19 cellular contexts compared by ENCODE assay signal in genomic region chr22:26977741-26978140, GRCh38.
DNase-seq lines count a peak whose midpoint lies in the region; ATAC-seq, FAIRE-seq and TF ChIP-seq lines count a peak whose summit lies in the region.
"Had no signal": no experiment of that assay in that cellular context is flagged by ENCODE, and none has a peak within 500 bp of the region (broad histone marks: within the 10 kb centered on the region; RNA-seq: fewer than 3 reads in every experiment).

No MANE protein-coding gene starts in this region.

- H2AFZ ChIP-seq in HCT116 (ENCODE audit: low read depth, low read length, poor library complexity, severe bottlenecking) (no peak overlapping the region), K562 (ENCODE audit: low read depth, low read length) (no peak overlapping the region)

- 0% methylated on average over 2 of the region's 2 CpGs for WGBS in K562 (ENCODE audit: insufficient coverage, low coverage, missing lambda C conversion rate)

- TF ChIP-seq CTCF in HCT116 (IDR thresholded peaks at IDR 0.05 in 2 of 3, conservative IDR thresholded peaks at IDR 0.05 in 1 of 3; ENCODE audit: borderline replicate concordance in 1 of 3, insufficient read depth in 1 of 3, low read depth in 2 of 3, low read length in 2 of 3) (no peak), NB4 (IDR thresholded peaks at IDR 0.05; ENCODE audit: low read depth, low read length) (no peak), K562 (IDR thresholded peaks at IDR 0.05 in 2 of 3, conservative IDR thresholded peaks at IDR 0.05 in 1 of 3; ENCODE audit: insufficient read depth in 2 of 3, low read depth in 1 of 3, low read length in 3 of 3) (no peak)

- CTCF ChIA-PET in HCT116 (lab: Charles Lee): no interaction called here
- CTCF ChIA-PET in K562 (lab: Yijun Ruan, JAX; ENCODE audit: low intra/inter-chr PET ratio): no interaction called here

- no peaks in the 10 kb centered on the region for H3K9me1 ChIP-seq in K562 (ENCODE audit: control insufficient read depth, insufficient read depth, low read length)

- DNase-seq in HCT116 (ENCODE audit: low read depth, low spot score) (no peak), NB4 (ENCODE audit: low read depth) (peak; percentile 2), K562 (ENCODE audit: extremely low read depth in 1 of 4, low spot score in 3 of 4) (no peak), myocyte (ENCODE audit: low read depth) (peak; percentile 21), sciatic nerve (ENCODE audit: low spot score) (no peak), GM12892 (ENCODE audit: insufficient read length) (no peak)
- no peak for DNase-seq in activated CD4-positive, alpha-beta T cell treated with anti-CD3 and anti-CD28 coated beads for 4 hours
- DNase-seq: DMS 273 treated with DMSO at 0.1 percent for 48 hours; EL; H7; NCI-H146; NCI-H2081 treated with DMSO at 0.1 percent for 48 hours; NCI-H2227 treated with DMSO at 0.1 percent for 48 hours; NCI-H524 treated with DMSO at 0.1 percent for 48 hours; NK-92 treated with Interleukin-12 subunit alpha and Interleukin-12 subunit beta, amount 100 ng/mL, for 24 hours; PC-3; Right ventricle myocardium superior had no signal

- no peaks in the 10 kb centered on the region for H3K36me3 ChIP-seq in HCT116 (ENCODE audit: control insufficient read depth in 1 of 2, insufficient read depth in 2 of 2, low read length in 2 of 2)
- no peaks in the 10 kb centered on the region for H3K36me3 ChIP-seq in K562 (ENCODE audit: control insufficient read depth, insufficient read depth, low read length)
- H3K36me3 ChIP-seq: BLaER1 treated with 17β-estradiol and CSF1 and Interleukin-3, amounts not matched to agents 10 nM and 100 nM had no signal

- RAD21 ChIA-PET in HCT116 (lab: Charles Lee; ENCODE audit: low non-redundant PET in 1 of 2, low total read pairs in 2 of 2, uncharacterized antibody in 2 of 2, unreplicated experiment in 2 of 2): no interaction called here

- BruUV-seq in HCT116 (replicated peaks; lab: Mats Ljungman, UMichigan): no TSS peak
- BruUV-seq in K562 (replicated peaks; lab: Mats Ljungman, UMichigan): no TSS peak

- no peaks in the 10 kb centered on the region for H3K9me2 ChIP-seq in HCT116 (ENCODE audit: insufficient read depth)

- H3K27ac ChIP-seq in HCT116 (ENCODE audit: low read depth, low read length): no peak overlapping the region
- H3K27ac ChIP-seq in K562 (ENCODE audit: extremely low read depth, low read depth, low read length): no peak overlapping the region
- H3K27ac ChIP-seq: BLaER1 treated with 17β-estradiol and CSF1 and Interleukin-3, amounts not matched to agents 10 nM and 100 nM had no signal

- no peak for FAIRE-seq in K562 (lab: Jason Lieb, UNC)
- FAIRE-seq in GM12892 (lab: Jason Lieb, UNC): no peak
- FAIRE-seq: GM18507 had no signal

- no peak overlapping the region for H3K4me2 ChIP-seq in HCT116 (ENCODE audit: low read length)
- H3K4me2 ChIP-seq in K562 (ENCODE audit: insufficient read depth, low read length): no peak overlapping the region
- H3K4me2 ChIP-seq: BLaER1 treated with 17β-estradiol and CSF1 and Interleukin-3, amounts not matched to agents 10 nM and 100 nM had no signal

- no peak overlapping the region for H3K4me3 ChIP-seq in HCT116 (replicated peaks in 1 of 2; ENCODE audit: low read depth in 1 of 2, low read length in 2 of 2)
- H3K4me3 ChIP-seq in NB4 (ENCODE audit: low read depth, low read length): no peak overlapping the region
- H3K4me3 ChIP-seq in K562: no peak overlapping the region
- H3K4me3 ChIP-seq: BLaER1 treated with 17β-estradiol and CSF1 and Interleukin-3, amounts not matched to agents 10 nM and 100 nM had no signal

- H4K20me1 ChIP-seq in HCT116 (ENCODE audit: insufficient read depth): no peaks in the 10 kb centered on the region
- H4K20me1 ChIP-seq in K562 (replicated peaks; ENCODE audit: control insufficient read depth, insufficient read depth, low read length): no peaks in the 10 kb centered on the region
- H4K20me1 ChIP-seq: BLaER1 treated with 17β-estradiol and CSF1 and Interleukin-3, amounts not matched to agents 10 nM and 100 nM had no signal

- H3K79me2 ChIP-seq in HCT116 (ENCODE audit: insufficient read depth, low read length) (no peaks in the 10 kb centered on the region), K562 (ENCODE audit: control insufficient read depth, insufficient read depth, low read length) (no peaks in the 10 kb centered on the region)

- no peak overlapping the region for H3K9ac ChIP-seq in HCT116 (ENCODE audit: low read length)
- H3K9ac ChIP-seq in K562 (ENCODE audit: insufficient read depth in 1 of 2, low read depth in 2 of 2, low read length in 2 of 2): no peak overlapping the region
- H3K9ac ChIP-seq: BLaER1 treated with 17β-estradiol and CSF1 and Interleukin-3, amounts not matched to agents 10 nM and 100 nM had no signal

- no peak for TF ChIP-seq EP300 in K562 (IDR thresholded peaks at IDR 0.05; ENCODE audit: low read length)

- H3K4me1 ChIP-seq in HCT116 (ENCODE audit: control insufficient read depth in 1 of 2, insufficient read depth in 2 of 2, low read length in 2 of 2) (no peaks in the 10 kb centered on the region), K562 (replicated peaks in 1 of 2; ENCODE audit: control insufficient read depth in 2 of 2, insufficient read depth in 2 of 2, low read length in 2 of 2) (no peaks in the 10 kb centered on the region)
- H3K4me1 ChIP-seq: BLaER1 treated with 17β-estradiol and CSF1 and Interleukin-3, amounts not matched to agents 10 nM and 100 nM had no signal

- TF ChIP-seq POLR2A in HCT116 (IDR thresholded peaks at IDR 0.05; ENCODE audit: borderline replicate concordance, extremely low read depth, insufficient read depth, insufficient read length) (no peak), NB4 (IDR thresholded peaks at IDR 0.05; ENCODE audit: extremely low read depth, insufficient read length) (no peak), K562 (conservative IDR thresholded peaks at IDR 0.05) (no peak), GM12892 (IDR thresholded peaks at IDR 0.05; ENCODE audit: low read depth, low read length) (no peak)

- POLR2A ChIA-PET in HCT116 (lab: Charles Lee) (no interaction called here), K562 (lab: Yijun Ruan, JAX) (interaction anchor here (0.9 kb wide), 1 partner anchor 26 kb away, joined by 3 read pairs; no protein-coding TSS in a partner anchor)

- in situ Hi-C loops in K562 (cut with MboI): no loop called here

- ATAC-seq in HCT116 (no peak), K562 (no peak), sciatic nerve (no peak)
- ATAC-seq: PC-3 had no signal

- TF ChIP-seq RAD21 in HCT116 (IDR thresholded peaks at IDR 0.05; ENCODE audit: low read depth) (no peak), K562 (CRISPR knock-in tag; conservative IDR thresholded peaks at IDR 0.05 in 1 of 2, IDR thresholded peaks at IDR 0.05 in 1 of 2) (no peak)

- intact Hi-C loops in HCT116 (cut with micrococcal nuclease): no loop called here
- intact Hi-C loops in K562 (cut with micrococcal nuclease): no loop called here
- intact Hi-C loops in sciatic nerve (cut with DNase I): no loop called here

- no peaks in the 10 kb centered on the region for H3K9me3 ChIP-seq in HCT116 (ENCODE audit: control insufficient read depth in 1 of 2, insufficient read depth in 1 of 2, low read depth in 1 of 2, low read length in 2 of 2)
- H3K9me3 ChIP-seq in K562 (replicated peaks; ENCODE audit: control insufficient read depth, insufficient read depth, low read depth, low read length): no peaks in the 10 kb centered on the region
- H3K9me3 ChIP-seq: BLaER1 treated with 17β-estradiol and CSF1 and Interleukin-3, amounts not matched to agents 10 nM and 100 nM had no signal

- H3K27me3 ChIP-seq in HCT116 (ENCODE audit: insufficient read depth, low read length) (peaks cover 74% of the 10 kb centered on the region), K562 (ENCODE audit: control insufficient read depth in 2 of 2, insufficient read depth in 2 of 2, low read length in 2 of 2) (no peaks in the 10 kb centered on the region)
- H3K27me3 ChIP-seq: BLaER1 treated with 17β-estradiol and CSF1 and Interleukin-3, amounts not matched to agents 10 nM and 100 nM had no signal

TF ChIP-seq in K562, 482 proteins besides CTCF, POLR2A, EP300 and RAD21:
- TF ChIP-seq MIER1 (IDR thresholded peaks at IDR 0.05; ENCODE audit: low read depth): 0 out of 2 replicates have a peak, but pooled peaks have one; percentile 30
- TF ChIP-seq, protein P1, sequence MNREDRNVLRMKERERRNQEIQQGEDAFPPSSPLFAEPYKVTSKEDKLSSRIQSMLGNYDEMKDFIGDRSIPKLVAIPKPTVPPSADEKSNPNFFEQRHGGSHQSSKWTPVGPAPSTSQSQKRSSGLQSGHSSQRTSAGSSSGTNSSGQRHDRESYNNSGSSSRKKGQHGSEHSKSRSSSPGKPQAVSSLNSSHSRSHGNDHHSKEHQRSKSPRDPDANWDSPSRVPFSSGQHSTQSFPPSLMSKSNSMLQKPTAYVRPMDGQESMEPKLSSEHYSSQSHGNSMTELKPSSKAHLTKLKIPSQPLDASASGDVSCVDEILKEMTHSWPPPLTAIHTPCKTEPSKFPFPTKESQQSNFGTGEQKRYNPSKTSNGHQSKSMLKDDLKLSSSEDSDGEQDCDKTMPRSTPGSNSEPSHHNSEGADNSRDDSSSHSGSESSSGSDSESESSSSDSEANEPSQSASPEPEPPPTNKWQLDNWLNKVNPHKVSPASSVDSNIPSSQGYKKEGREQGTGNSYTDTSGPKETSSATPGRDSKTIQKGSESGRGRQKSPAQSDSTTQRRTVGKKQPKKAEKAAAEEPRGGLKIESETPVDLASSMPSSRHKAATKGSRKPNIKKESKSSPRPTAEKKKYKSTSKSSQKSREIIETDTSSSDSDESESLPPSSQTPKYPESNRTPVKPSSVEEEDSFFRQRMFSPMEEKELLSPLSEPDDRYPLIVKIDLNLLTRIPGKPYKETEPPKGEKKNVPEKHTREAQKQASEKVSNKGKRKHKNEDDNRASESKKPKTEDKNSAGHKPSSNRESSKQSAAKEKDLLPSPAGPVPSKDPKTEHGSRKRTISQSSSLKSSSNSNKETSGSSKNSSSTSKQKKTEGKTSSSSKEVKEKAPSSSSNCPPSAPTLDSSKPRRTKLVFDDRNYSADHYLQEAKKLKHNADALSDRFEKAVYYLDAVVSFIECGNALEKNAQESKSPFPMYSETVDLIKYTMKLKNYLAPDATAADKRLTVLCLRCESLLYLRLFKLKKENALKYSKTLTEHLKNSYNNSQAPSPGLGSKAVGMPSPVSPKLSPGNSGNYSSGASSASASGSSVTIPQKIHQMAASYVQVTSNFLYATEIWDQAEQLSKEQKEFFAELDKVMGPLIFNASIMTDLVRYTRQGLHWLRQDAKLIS (CRISPR knock-in tag; IDR thresholded peaks at IDR 0.05): no peak
- 0 out of 2 replicates have a peak, but pooled peaks have one; percentile 55 for TF ChIP-seq EHMT2 (IDR thresholded peaks at IDR 0.05)

Comparison
In these comparisons a context has a peak if more than half of its experiments do, and no peak if none do; other contexts are left out.
1. DNase-seq: peak in NB4 (single experiment) and myocyte (single experiment); none in HCT116 (single experiment), K562 (0 of 4), sciatic nerve (single experiment), GM12892 (single experiment) and activated CD4-positive, alpha-beta T cell treated with anti-CD3 and anti-CD28 coated beads for 4 hours (0 of 2).
2. Of the 22 proteins assayed by ChIP-seq in both K562 and HCT116: peak only in K562: none; only in HCT116: REST; in both: none; in neither: 21.